ENCODE assay signal across 22 cellular contexts in the genomic region with DNA sequence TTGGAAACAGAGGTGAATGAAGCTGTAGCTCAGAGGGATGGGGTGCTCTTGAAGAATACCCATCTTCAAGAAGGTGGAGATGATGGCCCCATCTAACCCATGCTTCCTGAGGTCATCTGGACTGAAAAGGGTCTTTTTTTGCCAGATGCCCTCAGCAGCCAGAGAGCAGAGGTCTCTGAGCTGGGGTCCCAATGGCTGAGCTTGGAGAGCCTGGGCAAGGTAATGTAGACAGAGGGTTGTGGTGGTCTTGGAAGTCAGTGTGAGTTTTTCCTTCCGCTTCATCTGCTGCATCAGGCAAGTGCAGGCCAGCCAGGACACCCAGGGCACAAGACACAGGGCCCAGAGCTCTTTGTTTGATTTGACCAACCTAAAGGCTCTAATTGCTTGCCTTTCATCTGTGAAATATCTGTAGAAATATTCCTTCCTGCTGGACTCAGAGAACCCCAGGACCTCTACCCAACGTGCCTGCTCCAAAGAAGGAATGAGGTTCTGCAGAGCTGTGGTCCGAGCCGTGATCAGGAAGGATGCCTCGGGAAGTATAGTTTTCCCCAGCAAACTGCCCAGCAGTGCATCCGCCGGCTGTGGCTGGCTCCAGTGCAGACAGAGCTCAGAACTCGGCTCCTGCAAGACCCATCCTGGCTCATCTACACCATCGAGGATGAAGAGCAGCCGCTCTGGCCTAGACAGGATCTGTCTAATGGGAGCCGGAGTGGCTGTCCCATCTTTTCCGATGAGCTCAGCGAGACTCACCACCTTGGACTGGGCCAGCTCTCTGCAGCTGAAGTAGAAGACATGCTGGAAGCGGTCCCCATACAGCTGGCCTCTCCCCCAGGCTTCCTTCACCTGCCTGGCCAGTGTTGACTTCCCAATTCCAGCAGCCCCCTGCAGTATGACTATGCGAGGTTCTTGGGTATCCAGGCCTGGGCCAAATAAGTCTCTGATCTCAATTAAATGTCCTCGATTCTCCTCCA. TPM values are rescaled to one million over a fixed set of nuclear protein-coding genes. Genes with fewer than 3 reads are reported as not detected.
DNase-seq lines count a peak whose midpoint lies in the region; ATAC-seq, FAIRE-seq and TF ChIP-seq lines count a peak whose summit lies in the region.
"Had no signal": no experiment of that assay in that cellular context is flagged by ENCODE, and none has a peak within 500 bp of the region (broad histone marks: within the 10 kb centered on the region; RNA-seq: fewer than 3 reads in every experiment).

No MANE protein-coding gene starts in this region.

- no peaks in the 10 kb centered on the region for H3K27me3 Mint-ChIP-seq in stimulated activated naive CD8-positive, alpha-beta T cell treated with anti-CD3 and anti-CD28 coated beads, Interleukin-15, amount 100 ng/mL, for 72 hours

- ATAC-seq in stimulated activated naive CD8-positive, alpha-beta T cell treated with anti-CD3 and anti-CD28 coated beads, Interleukin-15, amount 100 ng/mL, for 72 hours: no peak
- no peak for ATAC-seq in stimulated activated naive CD8-positive, alpha-beta T cell treated with anti-CD3 and anti-CD28 coated beads, Interleukin-15, Interleukin-2, amounts not matched to agents 100 U/mL and 50 U/mL, for 24 hours
- ATAC-seq: PC-3 had no signal

- POLR2A ChIA-PET in GM10248 (lab: Yijun Ruan, JAX): interaction anchor here (0.6 kb wide), 1 partner anchor 72 kb away, joined by 4 read pairs; a partner anchor contains a TSS
- POLR2A ChIA-PET in RWPE1 (lab: Yijun Ruan, JAX; ENCODE audit: low non-redundant PET): no interaction called here

- TF ChIP-seq CTCF in bronchial epithelial cell (IDR thresholded peaks at IDR 0.05; ENCODE audit: insufficient read depth, low read length, severe bottlenecking): no peak
- TF ChIP-seq CTCF in GM10248 (IDR thresholded peaks at IDR 0.05; ENCODE audit: control extremely low read depth, extremely low read depth, low read depth, missing control alignments): no peak
- no peak for TF ChIP-seq CTCF in RWPE1 (conservative IDR thresholded peaks at IDR 0.05; ENCODE audit: low read depth)

- CTCF ChIA-PET in GM10248 (lab: Yijun Ruan, JAX) (interaction anchor here (1.0 to 1.3 kb wide), 2 partner anchors 15 to 18 kb away, joined by 3 read pairs; no protein-coding TSS in a partner anchor), RWPE1 (lab: Yijun Ruan, JAX) (interaction anchor here (0.8 kb wide), 1 partner anchor 545 kb away, joined by 3 read pairs; no protein-coding TSS in a partner anchor)

- peaks cover 46% of the 10 kb centered on the region for H3K4me1 Mint-ChIP-seq in stimulated activated naive CD8-positive, alpha-beta T cell treated with anti-CD3 and anti-CD28 coated beads, Interleukin-15, amount 100 ng/mL, for 72 hours

- H3K27me3 ChIP-seq in bronchial epithelial cell (ENCODE audit: control insufficient read depth, insufficient read depth, low read length): no peaks in the 10 kb centered on the region
- H3K27me3 ChIP-seq: SJCRH30 had no signal

- FAIRE-seq in bronchial epithelial cell (lab: Jason Lieb, UNC): peak; percentile 60
- no peak for FAIRE-seq in urothelium cell line (lab: Jason Lieb, UNC)
- FAIRE-seq: GM19239, H54, HTR-8/SVneo had no signal

- no peak overlapping the region for H3K27ac ChIP-seq in RWPE1
- H3K27ac ChIP-seq: C4-2B, HL-60, SJCRH30 had no signal

- H3K27ac Mint-ChIP-seq in stimulated activated naive CD8-positive, alpha-beta T cell treated with anti-CD3 and anti-CD28 coated beads, Interleukin-15, amount 100 ng/mL, for 72 hours: peak overlapping the region; percentile 13 to 42

- H3K36me3 ChIP-seq in bronchial epithelial cell (ENCODE audit: control insufficient read depth, insufficient read depth, low read length): peaks cover 25% of the 10 kb centered on the region
- H3K36me3 ChIP-seq: SJCRH30 had no signal

- H3K9me3 Mint-ChIP-seq in stimulated activated naive CD8-positive, alpha-beta T cell treated with anti-CD3 and anti-CD28 coated beads, Interleukin-15, amount 100 ng/mL, for 72 hours: no peaks in the 10 kb centered on the region

- no peak overlapping the region for H3K4me3 ChIP-seq in bronchial epithelial cell (ENCODE audit: low read depth, low read length)
- H3K4me3 ChIP-seq: SJCRH30 had no signal

- no peak for DNase-seq in stimulated activated naive CD8-positive, alpha-beta T cell treated with anti-CD3 and anti-CD28 coated beads, Interleukin-15, amount 100 ng/mL, for 72 hours
- no peak for DNase-seq in stimulated activated naive CD8-positive, alpha-beta T cell treated with anti-CD3 and anti-CD28 coated beads, Interleukin-15, Interleukin-2, amounts not matched to agents 100 U/mL and 50 U/mL, for 24 hours
- no peak for DNase-seq in bronchial epithelial cell (ENCODE audit: low read depth)
- peak; percentile 5 for DNase-seq in iPS-NIHi7 (ENCODE audit: extremely low spot score)
- peak; percentile 0 for DNase-seq in urothelium cell line (ENCODE audit: low spot score)
- DNase-seq in GM10248 (ENCODE audit: extremely low spot score): no peak
- DNase-seq in SW 1271 (lab: John Stamatoyannopoulos, UW): no peak
- DNase-seq in RWPE1 (ENCODE audit: low spot score): no peak
- DNase-seq: Caco-2; DMS153; MV-4-11; NCI-H1417; NCI-H1930; NCI-H69; NK-92 treated with Interleukin-12 subunit alpha and Interleukin-12 subunit beta, amount 100 ng/mL, for 24 hours; PC-3; SJCRH30 had no signal

- H3K4me3 Mint-ChIP-seq in stimulated activated naive CD8-positive, alpha-beta T cell treated with anti-CD3 and anti-CD28 coated beads, Interleukin-15, amount 100 ng/mL, for 72 hours: no peak overlapping the region

RNA-seq across cellular contexts. Expression of a gene that starts 25.2 kb away (rescaled TPM):
- total RNA-seq in bronchial epithelial cell: 12.9 and 17.0 TPM in 2 replicates

Comparison
In these comparisons a context has a peak if more than half of its experiments do, and no peak if none do; other contexts are left out.
1. DNase-seq: peak in iPS-NIHi7 (single experiment) and urothelium cell line (single experiment); none in stimulated activated naive CD8-positive, alpha-beta T cell treated with anti-CD3 and anti-CD28 coated beads, Interleukin-15, amount 100 ng/mL, for 72 hours (0 of 2), stimulated activated naive CD8-positive, alpha-beta T cell treated with anti-CD3 and anti-CD28 coated beads, Interleukin-15, Interleukin-2, amounts not matched to agents 100 U/mL and 50 U/mL, for 24 hours (single experiment), bronchial epithelial cell (single experiment), GM10248 (single experiment), SW 1271 (0 of 2) and RWPE1 (single experiment).